2 cellular contexts compared by ENCODE assay signal in genomic region chr5:81506900-81507588, GRCh38.
A peak's percentile ranks its signal among the peaks of the same experiment; 100 is the strongest.
TF ChIP-seq lines count a peak whose summit lies in the region.

No MANE protein-coding gene starts in this region.

TF ChIP-seq in HEK293, 187 proteins besides CTCF, POLR2A, EP300 and RAD21 (continued from another document):
- TF ChIP-seq ATF2 (tag by site-specific recombination; IDR thresholded peaks at IDR 0.05; ENCODE audit: low read depth) (no peak), ZBTB7A (tag by site-specific recombination; IDR thresholded peaks at IDR 0.05; ENCODE audit: low read depth) (no peak), ZNF155 (tag by site-specific recombination; IDR thresholded peaks at IDR 0.05) (no peak), ZNF629 (tag by site-specific recombination; IDR thresholded peaks at IDR 0.05) (peak; percentile 84), ZEB2 (tag by site-specific recombination; IDR thresholded peaks at IDR 0.05) (0 out of 2 replicates have a peak, but pooled peaks have one; percentile 18), ZBTB21 (tag by site-specific recombination; IDR thresholded peaks at IDR 0.05) (peak; percentile 85), ZBTB44 (tag by site-specific recombination; IDR thresholded peaks at IDR 0.05) (peak; percentile 52; the same call in 1 of the 2 replicates), INSM2 (tag by site-specific recombination; IDR thresholded peaks at IDR 0.05) (no peak), ZNF521 (tag by site-specific recombination; IDR thresholded peaks at IDR 0.05) (no peak), ZNF184 (tag by site-specific recombination; IDR thresholded peaks at IDR 0.05) (peak; percentile 84; the same call in 1 of the 2 replicates), ZNF654 (tag by site-specific recombination; IDR thresholded peaks at IDR 0.05; ENCODE audit: low read depth) (peak; percentile 92), ZNF362 (tag by site-specific recombination; IDR thresholded peaks at IDR 0.05) (peak; percentile 53; the same call in 1 of the 2 replicates)

TF ChIP-seq in K562, 482 proteins besides CTCF, POLR2A, EP300 and RAD21 (continued from another document):
- TF ChIP-seq ZNF592 (IDR thresholded peaks at IDR 0.05) (no peak), TBL1XR1 (IDR thresholded peaks at IDR 0.05; ENCODE audit: low read length in 2 of 2) (0 out of 4 replicates have a peak, but pooled peaks of 1 of the 2 experiments have one; percentile 47), PHB (CRISPR knock-in tag; IDR thresholded peaks at IDR 0.05) (no peak), CREBBP (IDR thresholded peaks at IDR 0.05; ENCODE audit: low read depth, low read length) (no peak), HOXB6 (CRISPR knock-in tag; IDR thresholded peaks at IDR 0.05; ENCODE audit: borderline replicate concordance) (no peak), CEBPG (CRISPR knock-in tag; IDR thresholded peaks at IDR 0.05) (peak; percentile 69), CEBPG (tag; conservative IDR thresholded peaks at IDR 0.05 in 1 of 2, IDR thresholded peaks at IDR 0.05 in 1 of 2) (peak; percentile 74 to 80), ZNF184 (CRISPR knock-in tag; IDR thresholded peaks at IDR 0.05) (no peak), RNF219 (CRISPR knock-in tag; IDR thresholded peaks at IDR 0.05) (no peak), BRD4 (IDR thresholded peaks at IDR 0.05) (no peak), KLF16 (IDR thresholded peaks at IDR 0.05) (peak; percentile 46), DEAF1 (CRISPR knock-in tag; IDR thresholded peaks at IDR 0.05) (peak; percentile 90), ZNF146 (CRISPR knock-in tag; IDR thresholded peaks at IDR 0.05; ENCODE audit: unreplicated experiment) (no peak), PRMT5 (CRISPR knock-in tag; IDR thresholded peaks at IDR 0.05) (no peak), SNAPC5 (CRISPR knock-in tag; IDR thresholded peaks at IDR 0.05) (no peak), SIX5 (IDR thresholded peaks at IDR 0.05; ENCODE audit: borderline replicate concordance in 1 of 2, insufficient read depth in 1 of 2, low read depth in 1 of 2, low read length in 2 of 2) (no peak), BHLHE40 (IDR thresholded peaks at IDR 0.05; ENCODE audit: low read length) (no peak), ZNF764 (CRISPR knock-in tag; IDR thresholded peaks at IDR 0.05; ENCODE audit: low read depth) (no peak), TEAD4 (IDR thresholded peaks at IDR 0.05; ENCODE audit: low read length) (peak; percentile 11; the same call in 1 of the 2 replicates), TEAD4 (CRISPR knock-in tag; IDR thresholded peaks at IDR 0.05; ENCODE audit: borderline replicate concordance) (no peak), RAD51 (IDR thresholded peaks at IDR 0.05; ENCODE audit: borderline replicate concordance, low read depth) (no peak), ATF1 (CRISPR knock-in tag; IDR thresholded peaks at IDR 0.05) (no peak), ATF1 (tag; IDR thresholded peaks at IDR 0.05) (peak; percentile 61), SP2 (IDR thresholded peaks at IDR 0.05; ENCODE audit: extremely low read depth, low read depth, low read length, poor library complexity, severe bottlenecking) (no peak), ATF3 (IDR thresholded peaks at IDR 0.05) (peak; percentile 56; the same call in 1 of the 2 replicates), ATF3 (CRISPR knock-in tag; conservative IDR thresholded peaks at IDR 0.05) (no peak), CSDE1 (IDR thresholded peaks at IDR 0.05) (no peak), ARID1B (IDR thresholded peaks at IDR 0.05) (no peak), FOXA3 (CRISPR knock-in tag; conservative IDR thresholded peaks at IDR 0.05 in 1 of 2, IDR thresholded peaks at IDR 0.05 in 1 of 2) (no peak), CREM (IDR thresholded peaks at IDR 0.05; ENCODE audit: low read depth) (peak; percentile 44; the same call in 1 of the 2 replicates), TOE1 (IDR thresholded peaks at IDR 0.05; ENCODE audit: borderline replicate concordance) (no peak), TOE1 (CRISPR knock-in tag; IDR thresholded peaks at IDR 0.05; ENCODE audit: borderline replicate concordance, low read depth) (no peak), RFX5 (IDR thresholded peaks at IDR 0.05; ENCODE audit: low read depth, low read length) (no peak), ZNF512 (tag; IDR thresholded peaks at IDR 0.05) (peak; percentile 5; the same call in 1 of the 2 replicates), ZSCAN29 (IDR thresholded peaks at IDR 0.05) (no peak), HNRNPK (IDR thresholded peaks at IDR 0.05; ENCODE audit: low read depth, low read length, poor library complexity, severe bottlenecking) (no peak), ZNF436 (CRISPR knock-in tag; IDR thresholded peaks at IDR 0.05) (no peak), ZNF165 (CRISPR knock-in tag; IDR thresholded peaks at IDR 0.05; ENCODE audit: borderline replicate concordance) (no peak), MEF2D (tag; conservative IDR thresholded peaks at IDR 0.05; ENCODE audit: low read depth) (peak; percentile 97), ZFX (CRISPR knock-in tag; IDR thresholded peaks at IDR 0.05) (peak; percentile 27; the same call in 1 of the 2 replicates), NR2C2 (CRISPR knock-in tag; IDR thresholded peaks at IDR 0.05) (no peak), NR2C2 (tag; IDR thresholded peaks at IDR 0.05) (peak; percentile 25; the same call in 1 of the 2 replicates), CREB1 (IDR thresholded peaks at IDR 0.05) (peak; percentile 70), CREB1 (CRISPR knock-in tag; IDR thresholded peaks at IDR 0.05) (no peak), HDAC8 (tag; IDR thresholded peaks at IDR 0.05) (no peak), BCLAF1 (IDR thresholded peaks at IDR 0.05; ENCODE audit: borderline replicate concordance in 1 of 2, control insufficient read depth in 1 of 2, low read depth in 2 of 2, low read length in 1 of 2) (no peak), SMAD2 (IDR thresholded peaks at IDR 0.05; ENCODE audit: low read depth, low read length) (no peak), RCOR1 (IDR thresholded peaks at IDR 0.05; ENCODE audit: borderline replicate concordance in 1 of 2, low read depth in 2 of 2, low read length in 2 of 2) (peak in 1 of 2 experiments; percentile 6; a peak in 1 of 4 replicates)
